In the genomic region with DNA sequence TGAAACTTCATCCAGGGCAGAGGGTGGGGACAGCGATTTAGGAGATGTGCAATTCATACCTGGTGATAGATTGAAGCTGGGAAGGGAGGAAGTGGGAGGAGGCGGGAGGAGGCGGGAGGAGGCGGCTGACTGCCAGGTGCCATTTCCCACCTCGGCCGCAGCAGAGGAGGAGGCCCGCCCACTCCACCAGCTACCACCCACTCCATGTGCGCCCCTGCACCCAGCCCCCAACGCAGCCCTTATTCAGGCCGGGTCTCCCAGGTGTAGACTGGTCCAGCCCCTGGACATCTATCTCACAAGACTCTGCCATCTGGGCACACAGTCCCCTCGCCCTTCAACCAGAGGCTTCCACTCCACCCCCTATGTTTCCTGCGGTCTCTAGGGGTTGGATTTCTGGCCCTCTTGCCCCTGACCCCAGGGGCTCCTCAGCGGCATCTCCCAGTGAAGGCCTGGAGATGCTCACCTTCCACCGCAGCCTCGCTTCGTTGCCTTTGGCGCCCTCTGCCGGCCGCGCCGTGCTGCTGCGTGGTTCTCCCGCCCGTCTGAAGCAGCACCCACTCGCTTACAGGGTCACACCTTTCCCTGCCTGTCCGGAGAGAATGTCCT, we compare ENCODE assay signal across 1 cellular context.
A peak's percentile ranks its signal among the peaks of the same experiment; 100 is the strongest.
TF ChIP-seq lines count a peak whose summit lies in the region.

No MANE protein-coding gene starts in this region.

TF ChIP-seq in HepG2, 621 proteins besides CTCF, POLR2A, EP300 and RAD21 (continued from another document and continues in another):
- TF ChIP-seq, protein P1, sequence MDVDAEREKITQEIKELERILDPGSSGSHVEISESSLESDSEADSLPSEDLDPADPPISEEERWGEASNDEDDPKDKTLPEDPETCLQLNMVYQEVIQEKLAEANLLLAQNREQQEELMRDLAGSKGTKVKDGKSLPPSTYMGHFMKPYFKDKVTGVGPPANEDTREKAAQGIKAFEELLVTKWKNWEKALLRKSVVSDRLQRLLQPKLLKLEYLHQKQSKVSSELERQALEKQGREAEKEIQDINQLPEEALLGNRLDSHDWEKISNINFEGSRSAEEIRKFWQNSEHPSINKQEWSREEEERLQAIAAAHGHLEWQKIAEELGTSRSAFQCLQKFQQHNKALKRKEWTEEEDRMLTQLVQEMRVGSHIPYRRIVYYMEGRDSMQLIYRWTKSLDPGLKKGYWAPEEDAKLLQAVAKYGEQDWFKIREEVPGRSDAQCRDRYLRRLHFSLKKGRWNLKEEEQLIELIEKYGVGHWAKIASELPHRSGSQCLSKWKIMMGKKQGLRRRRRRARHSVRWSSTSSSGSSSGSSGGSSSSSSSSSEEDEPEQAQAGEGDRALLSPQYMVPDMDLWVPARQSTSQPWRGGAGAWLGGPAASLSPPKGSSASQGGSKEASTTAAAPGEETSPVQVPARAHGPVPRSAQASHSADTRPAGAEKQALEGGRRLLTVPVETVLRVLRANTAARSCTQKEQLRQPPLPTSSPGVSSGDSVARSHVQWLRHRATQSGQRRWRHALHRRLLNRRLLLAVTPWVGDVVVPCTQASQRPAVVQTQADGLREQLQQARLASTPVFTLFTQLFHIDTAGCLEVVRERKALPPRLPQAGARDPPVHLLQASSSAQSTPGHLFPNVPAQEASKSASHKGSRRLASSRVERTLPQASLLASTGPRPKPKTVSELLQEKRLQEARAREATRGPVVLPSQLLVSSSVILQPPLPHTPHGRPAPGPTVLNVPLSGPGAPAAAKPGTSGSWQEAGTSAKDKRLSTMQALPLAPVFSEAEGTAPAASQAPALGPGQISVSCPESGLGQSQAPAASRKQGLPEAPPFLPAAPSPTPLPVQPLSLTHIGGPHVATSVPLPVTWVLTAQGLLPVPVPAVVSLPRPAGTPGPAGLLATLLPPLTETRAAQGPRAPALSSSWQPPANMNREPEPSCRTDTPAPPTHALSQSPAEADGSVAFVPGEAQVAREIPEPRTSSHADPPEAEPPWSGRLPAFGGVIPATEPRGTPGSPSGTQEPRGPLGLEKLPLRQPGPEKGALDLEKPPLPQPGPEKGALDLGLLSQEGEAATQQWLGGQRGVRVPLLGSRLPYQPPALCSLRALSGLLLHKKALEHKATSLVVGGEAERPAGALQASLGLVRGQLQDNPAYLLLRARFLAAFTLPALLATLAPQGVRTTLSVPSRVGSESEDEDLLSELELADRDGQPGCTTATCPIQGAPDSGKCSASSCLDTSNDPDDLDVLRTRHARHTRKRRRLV (CRISPR knock-in tag; IDR thresholded peaks at IDR 0.05), result no peak
- TF ChIP-seq ZBTB34 (CRISPR knock-in tag; IDR thresholded peaks at IDR 0.05) (no peak), ZNF550 (CRISPR knock-in tag; IDR thresholded peaks at IDR 0.05; ENCODE audit: borderline replicate concordance) (no peak), PLRG1 (conservative IDR thresholded peaks at IDR 0.05) (no peak), MAX (IDR thresholded peaks at IDR 0.05) (no peak; the same call in 1 of the 2 replicates), MXD3 (CRISPR knock-in tag; IDR thresholded peaks at IDR 0.05) (0 out of 2 replicates have a peak, but pooled peaks have one; percentile 25), ZFP36L1 (CRISPR knock-in tag; IDR thresholded peaks at IDR 0.05) (no peak), ARID2 (CRISPR knock-in tag; IDR thresholded peaks at IDR 0.05; ENCODE audit: borderline replicate concordance) (no peak), SP2 (CRISPR knock-in tag; IDR thresholded peaks at IDR 0.05) (no peak), RFX5 (IDR thresholded peaks at IDR 0.05; ENCODE audit: low read depth, low read length) (no peak), STAT5B (CRISPR knock-in tag; IDR thresholded peaks at IDR 0.05) (no peak), SIX1 (CRISPR knock-in tag; IDR thresholded peaks at IDR 0.05; ENCODE audit: borderline replicate concordance) (no peak), NKX3-1 (CRISPR knock-in tag; IDR thresholded peaks at IDR 0.05) (no peak), ZNF850 (CRISPR knock-in tag; conservative IDR thresholded peaks at IDR 0.05) (no peak), CEBPG (CRISPR knock-in tag; IDR thresholded peaks at IDR 0.05) (no peak), GPN1 (CRISPR knock-in tag; IDR thresholded peaks at IDR 0.05; ENCODE audit: borderline replicate concordance) (no peak), ZNF549 (CRISPR knock-in tag; IDR thresholded peaks at IDR 0.05) (no peak), ZBTB39 (CRISPR knock-in tag; IDR thresholded peaks at IDR 0.05) (no peak), RXRB (CRISPR knock-in tag; IDR thresholded peaks at IDR 0.05; ENCODE audit: borderline replicate concordance) (peak; percentile 33; the same call in 1 of the 2 replicates), HDAC2 (CRISPR knock-in tag; IDR thresholded peaks at IDR 0.05) (no peak), RBM22 (optimal IDR thresholded peaks at IDR 0.05; ENCODE audit: low read length) (no peak), SSRP1 (CRISPR knock-in tag; IDR thresholded peaks at IDR 0.05) (no peak), ZBTB1 (CRISPR knock-in tag; IDR thresholded peaks at IDR 0.05; ENCODE audit: borderline replicate concordance) (no peak), ZMYM2 (CRISPR knock-in tag; IDR thresholded peaks at IDR 0.05) (no peak), ATF1 (CRISPR knock-in tag; IDR thresholded peaks at IDR 0.05) (no peak), NCOA5 (CRISPR knock-in tag; IDR thresholded peaks at IDR 0.05) (no peak), ZNF282 (IDR thresholded peaks at IDR 0.05; ENCODE audit: partially characterized antibody) (no peak), RCOR2 (CRISPR knock-in tag; IDR thresholded peaks at IDR 0.05) (no peak), FOSL2 (CRISPR knock-in tag; IDR thresholded peaks at IDR 0.05) (peak; percentile 35; the same call in 1 of the 2 replicates), HMGA1 (CRISPR knock-in tag; conservative IDR thresholded peaks at IDR 0.05) (no peak), FOSL1 (CRISPR knock-in tag; IDR thresholded peaks at IDR 0.05; ENCODE audit: borderline replicate concordance) (no peak), MED1 (CRISPR knock-in tag; IDR thresholded peaks at IDR 0.05) (no peak), ZNF672 (CRISPR knock-in tag; IDR thresholded peaks at IDR 0.05) (no peak), BRD4 (CRISPR knock-in tag; IDR thresholded peaks at IDR 0.05) (no peak), MBNL3 (CRISPR knock-in tag; conservative IDR thresholded peaks at IDR 0.05) (no peak), ZNF225 (CRISPR knock-in tag; IDR thresholded peaks at IDR 0.05) (0 out of 2 replicates have a peak, but pooled peaks have one; percentile 47), ZNF543 (CRISPR knock-in tag; IDR thresholded peaks at IDR 0.05) (no peak), ZNF512 (CRISPR knock-in tag; IDR thresholded peaks at IDR 0.05) (no peak), ZEB1 (IDR thresholded peaks at IDR 0.05; ENCODE audit: insufficient replicate concordance, low read depth) (no peak)
- TF ChIP-seq, protein P2, sequence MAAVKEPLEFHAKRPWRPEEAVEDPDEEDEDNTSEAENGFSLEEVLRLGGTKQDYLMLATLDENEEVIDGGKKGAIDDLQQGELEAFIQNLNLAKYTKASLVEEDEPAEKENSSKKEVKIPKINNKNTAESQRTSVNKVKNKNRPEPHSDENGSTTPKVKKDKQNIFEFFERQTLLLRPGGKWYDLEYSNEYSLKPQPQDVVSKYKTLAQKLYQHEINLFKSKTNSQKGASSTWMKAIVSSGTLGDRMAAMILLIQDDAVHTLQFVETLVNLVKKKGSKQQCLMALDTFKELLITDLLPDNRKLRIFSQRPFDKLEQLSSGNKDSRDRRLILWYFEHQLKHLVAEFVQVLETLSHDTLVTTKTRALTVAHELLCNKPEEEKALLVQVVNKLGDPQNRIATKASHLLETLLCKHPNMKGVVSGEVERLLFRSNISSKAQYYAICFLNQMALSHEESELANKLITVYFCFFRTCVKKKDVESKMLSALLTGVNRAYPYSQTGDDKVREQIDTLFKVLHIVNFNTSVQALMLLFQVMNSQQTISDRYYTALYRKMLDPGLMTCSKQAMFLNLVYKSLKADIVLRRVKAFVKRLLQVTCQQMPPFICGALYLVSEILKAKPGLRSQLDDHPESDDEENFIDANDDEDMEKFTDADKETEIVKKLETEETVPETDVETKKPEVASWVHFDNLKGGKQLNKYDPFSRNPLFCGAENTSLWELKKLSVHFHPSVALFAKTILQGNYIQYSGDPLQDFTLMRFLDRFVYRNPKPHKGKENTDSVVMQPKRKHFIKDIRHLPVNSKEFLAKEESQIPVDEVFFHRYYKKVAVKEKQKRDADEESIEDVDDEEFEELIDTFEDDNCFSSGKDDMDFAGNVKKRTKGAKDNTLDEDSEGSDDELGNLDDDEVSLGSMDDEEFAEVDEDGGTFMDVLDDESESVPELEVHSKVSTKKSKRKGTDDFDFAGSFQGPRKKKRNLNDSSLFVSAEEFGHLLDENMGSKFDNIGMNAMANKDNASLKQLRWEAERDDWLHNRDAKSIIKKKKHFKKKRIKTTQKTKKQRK (IDR thresholded peaks at IDR 0.05; ENCODE audit: low read length), result no peak
- TF ChIP-seq, protein P3, sequence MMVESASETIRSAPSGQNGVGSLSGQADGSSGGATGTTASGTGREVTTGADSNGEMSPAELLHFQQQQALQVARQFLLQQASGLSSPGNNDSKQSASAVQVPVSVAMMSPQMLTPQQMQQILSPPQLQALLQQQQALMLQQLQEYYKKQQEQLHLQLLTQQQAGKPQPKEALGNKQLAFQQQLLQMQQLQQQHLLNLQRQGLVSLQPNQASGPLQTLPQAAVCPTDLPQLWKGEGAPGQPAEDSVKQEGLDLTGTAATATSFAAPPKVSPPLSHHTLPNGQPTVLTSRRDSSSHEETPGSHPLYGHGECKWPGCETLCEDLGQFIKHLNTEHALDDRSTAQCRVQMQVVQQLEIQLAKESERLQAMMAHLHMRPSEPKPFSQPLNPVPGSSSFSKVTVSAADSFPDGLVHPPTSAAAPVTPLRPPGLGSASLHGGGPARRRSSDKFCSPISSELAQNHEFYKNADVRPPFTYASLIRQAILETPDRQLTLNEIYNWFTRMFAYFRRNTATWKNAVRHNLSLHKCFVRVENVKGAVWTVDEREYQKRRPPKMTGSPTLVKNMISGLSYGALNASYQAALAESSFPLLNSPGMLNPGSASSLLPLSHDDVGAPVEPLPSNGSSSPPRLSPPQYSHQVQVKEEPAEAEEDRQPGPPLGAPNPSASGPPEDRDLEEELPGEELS (CRISPR knock-in tag; IDR thresholded peaks at IDR 0.05), result no peak
- TF ChIP-seq, protein P4, sequence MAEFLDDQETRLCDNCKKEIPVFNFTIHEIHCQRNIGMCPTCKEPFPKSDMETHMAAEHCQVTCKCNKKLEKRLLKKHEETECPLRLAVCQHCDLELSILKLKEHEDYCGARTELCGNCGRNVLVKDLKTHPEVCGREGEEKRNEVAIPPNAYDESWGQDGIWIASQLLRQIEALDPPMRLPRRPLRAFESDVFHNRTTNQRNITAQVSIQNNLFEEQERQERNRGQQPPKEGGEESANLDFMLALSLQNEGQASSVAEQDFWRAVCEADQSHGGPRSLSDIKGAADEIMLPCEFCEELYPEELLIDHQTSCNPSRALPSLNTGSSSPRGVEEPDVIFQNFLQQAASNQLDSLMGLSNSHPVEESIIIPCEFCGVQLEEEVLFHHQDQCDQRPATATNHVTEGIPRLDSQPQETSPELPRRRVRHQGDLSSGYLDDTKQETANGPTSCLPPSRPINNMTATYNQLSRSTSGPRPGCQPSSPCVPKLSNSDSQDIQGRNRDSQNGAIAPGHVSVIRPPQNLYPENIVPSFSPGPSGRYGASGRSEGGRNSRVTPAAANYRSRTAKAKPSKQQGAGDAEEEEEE (CRISPR knock-in tag; IDR thresholded peaks at IDR 0.05; ENCODE audit: borderline replicate concordance), result no peak
- TF ChIP-seq, protein P5, sequence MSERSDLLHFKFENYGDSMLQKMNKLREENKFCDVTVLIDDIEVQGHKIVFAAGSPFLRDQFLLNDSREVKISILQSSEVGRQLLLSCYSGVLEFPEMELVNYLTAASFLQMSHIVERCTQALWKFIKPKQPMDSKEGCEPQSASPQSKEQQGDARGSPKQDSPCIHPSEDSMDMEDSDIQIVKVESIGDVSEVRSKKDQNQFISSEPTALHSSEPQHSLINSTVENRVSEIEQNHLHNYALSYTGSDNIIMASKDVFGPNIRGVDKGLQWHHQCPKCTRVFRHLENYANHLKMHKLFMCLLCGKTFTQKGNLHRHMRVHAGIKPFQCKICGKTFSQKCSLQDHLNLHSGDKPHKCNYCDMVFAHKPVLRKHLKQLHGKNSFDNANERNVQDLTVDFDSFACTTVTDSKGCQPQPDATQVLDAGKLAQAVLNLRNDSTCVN (CRISPR knock-in tag; IDR thresholded peaks at IDR 0.05; ENCODE audit: borderline replicate concordance), result no peak
